ENCODE assay signal across 1 cellular context in genomic region chr17:81329279-81329926, GRCh38.
TF ChIP-seq lines count a peak whose summit lies in the region.

No MANE protein-coding gene starts in this region.

TF ChIP-seq in HepG2, 621 proteins besides CTCF, POLR2A, EP300 and RAD21 (continued from another document and continues in another):
- TF ChIP-seq ZNF770 (CRISPR knock-in tag; IDR thresholded peaks at IDR 0.05) (0 out of 2 replicates have a peak, but pooled peaks have one; percentile 55), ZFP1 (CRISPR knock-in tag; IDR thresholded peaks at IDR 0.05) (no peak), HNF1B (CRISPR knock-in tag; IDR thresholded peaks at IDR 0.05) (peak; percentile 57; the same call in 1 of the 2 replicates), HNRNPUL1 (IDR thresholded peaks at IDR 0.05; ENCODE audit: low read depth, low read length) (no peak), ZNF660 (CRISPR knock-in tag; IDR thresholded peaks at IDR 0.05; ENCODE audit: borderline replicate concordance, low read depth) (no peak), MBD4 (IDR thresholded peaks at IDR 0.05; ENCODE audit: borderline replicate concordance, low read length) (no peak), ZNF891 (CRISPR knock-in tag; IDR thresholded peaks at IDR 0.05) (peak; percentile 73; the same call in 1 of the 2 replicates), ZNF30 (CRISPR knock-in tag; IDR thresholded peaks at IDR 0.05) (no peak), ZNF562 (CRISPR knock-in tag; IDR thresholded peaks at IDR 0.05; ENCODE audit: borderline replicate concordance) (no peak), ATF7-NPFF (CRISPR knock-in tag; IDR thresholded peaks at IDR 0.05; ENCODE audit: low read depth) (no peak; the same call in 1 of the 2 replicates), ZNF597 (CRISPR knock-in tag; IDR thresholded peaks at IDR 0.05) (no peak), STAG1 (CRISPR knock-in tag; IDR thresholded peaks at IDR 0.05) (peak; percentile 20; the same call in 1 of the 2 replicates), ELF4 (CRISPR knock-in tag; IDR thresholded peaks at IDR 0.05; ENCODE audit: borderline replicate concordance) (no peak), ZNF205 (CRISPR knock-in tag; IDR thresholded peaks at IDR 0.05) (no peak), ZNF543 (CRISPR knock-in tag; IDR thresholded peaks at IDR 0.05) (no peak), ZNF772 (CRISPR knock-in tag; IDR thresholded peaks at IDR 0.05) (no peak), ZNF263 (CRISPR knock-in tag; IDR thresholded peaks at IDR 0.05) (peak; percentile 44; the same call in 1 of the 2 replicates), ZNF20 (CRISPR knock-in tag; IDR thresholded peaks at IDR 0.05) (no peak), ZXDC (CRISPR knock-in tag; IDR thresholded peaks at IDR 0.05) (no peak), SYNCRIP (IDR thresholded peaks at IDR 0.05; ENCODE audit: insufficient read depth, low read depth, low read length) (no peak), ZSCAN12 (CRISPR knock-in tag; IDR thresholded peaks at IDR 0.05) (peak; percentile 57; the same call in 1 of the 2 replicates), ZNF703 (CRISPR knock-in tag; IDR thresholded peaks at IDR 0.05; ENCODE audit: borderline replicate concordance) (no peak), RFX3 (CRISPR knock-in tag; IDR thresholded peaks at IDR 0.05) (no peak), HNF1A (IDR thresholded peaks at IDR 0.05; ENCODE audit: low read depth) (no peak), HNF1A (CRISPR knock-in tag; IDR thresholded peaks at IDR 0.05; ENCODE audit: borderline replicate concordance) (peak; percentile 13; the same call in 1 of the 2 replicates), ZSCAN25 (CRISPR knock-in tag; IDR thresholded peaks at IDR 0.05) (peak; percentile 76; the same call in 1 of the 2 replicates), MLLT10 (CRISPR knock-in tag; IDR thresholded peaks at IDR 0.05) (no peak), ARID5B (CRISPR knock-in tag; IDR thresholded peaks at IDR 0.05) (peak; percentile 28; the same call in 1 of the 2 replicates), ZNF121 (CRISPR knock-in tag; IDR thresholded peaks at IDR 0.05) (peak; percentile 38; the same call in 1 of the 2 replicates), ZNF275 (CRISPR knock-in tag; IDR thresholded peaks at IDR 0.05; ENCODE audit: borderline replicate concordance) (no peak), RXRB (CRISPR knock-in tag; IDR thresholded peaks at IDR 0.05; ENCODE audit: borderline replicate concordance) (no peak), SNRNP70 (IDR thresholded peaks at IDR 0.05; ENCODE audit: low read depth, low read length) (no peak), ISL2 (CRISPR knock-in tag; IDR thresholded peaks at IDR 0.05) (peak; percentile 44; the same call in 1 of the 2 replicates), ZNF292 (CRISPR knock-in tag; IDR thresholded peaks at IDR 0.05; ENCODE audit: borderline replicate concordance, low read depth) (peak; percentile 54; the same call in 1 of the 2 replicates), THAP9 (CRISPR knock-in tag; IDR thresholded peaks at IDR 0.05; ENCODE audit: borderline replicate concordance) (no peak), MXI1 (IDR thresholded peaks at IDR 0.05; ENCODE audit: borderline replicate concordance, low read depth, low read length) (no peak), RORA (CRISPR knock-in tag; IDR thresholded peaks at IDR 0.05) (no peak), ZBTB21 (CRISPR knock-in tag; IDR thresholded peaks at IDR 0.05) (no peak), ASH2L (IDR thresholded peaks at IDR 0.05; ENCODE audit: insufficient read length, low read depth, low read length) (no peak), THYN1 (CRISPR knock-in tag; IDR thresholded peaks at IDR 0.05; ENCODE audit: borderline replicate concordance, low read depth) (no peak; the same call in 1 of the 2 replicates), ZNF615 (CRISPR knock-in tag; IDR thresholded peaks at IDR 0.05; ENCODE audit: borderline replicate concordance) (no peak)
